In genomic region chr2:207183506-207183905, GRCh38 we compare ENCODE assay signal across 22 cellular contexts. TPM values are rescaled to one million over a fixed set of nuclear protein-coding genes. Genes with fewer than 3 reads are reported as not detected.
DNase-seq lines count a peak whose midpoint lies in the region; ATAC-seq, FAIRE-seq and TF ChIP-seq lines count a peak whose summit lies in the region.
"Had no signal": no experiment of that assay in that cellular context is flagged by ENCODE, and none has a peak within 500 bp of the region (broad histone marks: within the 10 kb centered on the region; RNA-seq: fewer than 3 reads in every experiment).

No MANE protein-coding gene starts in this region.

- no peaks in the 10 kb centered on the region for H3K36me3 ChIP-seq in osteoblast (ENCODE audit: insufficient read depth, low read length)
- H3K36me3 ChIP-seq: BLaER1, MG63 had no signal

- POLR2A ChIA-PET in A549 (lab: Yijun Ruan, JAX) = no interaction called here

- no peaks in the 10 kb centered on the region for H3K27me3 ChIP-seq in osteoblast (ENCODE audit: insufficient read depth, low read length)
- H3K27me3 ChIP-seq: BLaER1, MG63 had no signal

- ATAC-seq in A549 = no peak
- ATAC-seq: K562 had no signal

- no peak overlapping the region for H2AFZ ChIP-seq in osteoblast (ENCODE audit: low read length)

- TF ChIP-seq CTCF in A549 (IDR thresholded peaks at IDR 0.05) = no peak
- TF ChIP-seq CTCF in osteoblast (IDR thresholded peaks at IDR 0.05; ENCODE audit: extremely low read depth, low read depth, low read length) = no peak
- no peak for TF ChIP-seq CTCF in GM13977 (IDR thresholded peaks at IDR 0.05; ENCODE audit: extremely low read depth, insufficient read depth, missing control alignments)

- H3K9me3 ChIP-seq in A549 = no peaks in the 10 kb centered on the region
- H3K9me3 ChIP-seq in osteoblast (ENCODE audit: low read depth, low read length) = no peaks in the 10 kb centered on the region

- no peak for TF ChIP-seq RAD21 in A549 (conservative IDR thresholded peaks at IDR 0.05 in 1 of 2, IDR thresholded peaks at IDR 0.05 in 1 of 2)

- H3K27ac ChIP-seq in A549 = peak overlapping the region in 1 of 2 experiments; percentile 40; a peak in 1 of 6 replicates
- peak overlapping the region; percentile 85 for H3K27ac ChIP-seq in osteoblast (ENCODE audit: low read depth, low read length)
- H3K27ac ChIP-seq: BLaER1, SK-N-MC had no signal

- no peaks in the 10 kb centered on the region for H4K20me1 ChIP-seq in osteoblast (ENCODE audit: insufficient read depth, low read length)
- H4K20me1 ChIP-seq: BLaER1 had no signal

- CTCF ChIA-PET in A549 (lab: Yijun Ruan, JAX) = no interaction called here

- peaks cover 26% of the 10 kb centered on the region for H3K4me1 ChIP-seq in A549
- peaks cover 48% of the 10 kb centered on the region for H3K4me1 ChIP-seq in osteoblast (ENCODE audit: insufficient read depth, low read length)
- H3K4me1 ChIP-seq: BLaER1 had no signal

- no peak for FAIRE-seq in A549 (lab: Jason Lieb, UNC)
- FAIRE-seq: K562 had no signal

- no peak for TF ChIP-seq POLR2A in A549 (IDR thresholded peaks at IDR 0.05; ENCODE audit: low read length)

- in situ Hi-C loops in GM13977 (cut with MboI; ENCODE audit: low pct_unique_long_range_greater_than_20kb, low sequenced_read_pairs, unreplicated experiment) = no loop called here

- DNase-seq in A549 (ENCODE audit: low read depth in 1 of 2, low spot score in 1 of 2) (no peak), NCI-H226 (peak; percentile 28), amniotic epithelial cell (ENCODE audit: low read depth) (peak; percentile 58), osteoblast (ENCODE audit: insufficient read length, low spot score, missing footprints) (no peak), GM13977 (ENCODE audit: low spot score) (no peak), middle frontal gyrus (ENCODE audit: extremely low spot score, low spot score) (no peak)
- DNase-seq in activated T-cell treated with anti-CD3 and anti-CD28 coated beads, Interleukin-2, amount 50 U/mL, for 48 hours = no peak
- DNase-seq: Calu3; CD4-positive, alpha-beta memory T cell; DMS153; MG63; NCI-H1417; NCI-H1694 treated with DMSO at 0.1 percent for 48 hours; NCI-H2081 treated with DMSO at 0.1 percent for 48 hours; NCI-H2171 treated with DMSO at 0.1 percent for 48 hours; NCI-H446 treated with DMSO at 0.1 percent for 48 hours; NCI-H526 treated with DMSO at 0.1 percent for 48 hours; OCI-M1; Right ventricle myocardium superior had no signal

- 0 out of 3 replicates have a peak overlapping the region, but pooled peaks have one; percentile 33 for H3K4me2 ChIP-seq in A549
- H3K4me2 ChIP-seq in osteoblast (ENCODE audit: insufficient read depth, low read length) = peak overlapping the region; percentile 64
- H3K4me2 ChIP-seq: BLaER1 had no signal

- H3K4me3 ChIP-seq in A549 (no peak overlapping the region), osteoblast (ENCODE audit: insufficient read depth, low read length) (no peak overlapping the region)
- H3K4me3 ChIP-seq: BLaER1, K562, MG63, SK-N-MC had no signal

- no peak for TF ChIP-seq EP300 in A549 (IDR thresholded peaks at IDR 0.05)

- H3K79me2 ChIP-seq in osteoblast (ENCODE audit: insufficient read depth, low read length) = no peaks in the 10 kb centered on the region

TF ChIP-seq in A549, 52 proteins besides CTCF, POLR2A, EP300 and RAD21:
- TF ChIP-seq PBX3 (IDR thresholded peaks at IDR 0.05) (no peak), ZFP36 (IDR thresholded peaks at IDR 0.05; ENCODE audit: borderline replicate concordance, partially characterized antibody) (no peak), CHD4 (IDR thresholded peaks at IDR 0.05; ENCODE audit: borderline replicate concordance) (no peak), CBX2 (IDR thresholded peaks at IDR 0.05; ENCODE audit: borderline replicate concordance, low read depth) (no peak), CEBPB (IDR thresholded peaks at IDR 0.05) (no peak), ZSCAN20 (CRISPR knock-in tag; IDR thresholded peaks at IDR 0.05) (no peak), PHF8 (IDR thresholded peaks at IDR 0.05; ENCODE audit: borderline replicate concordance, low read depth) (no peak)

RNA-seq across cellular contexts. Expression of gene KLF7, which starts 17.8 kb away (rescaled TPM):
- 29.8 and 31.5 TPM in 2 replicates for polyA plus RNA-seq in A549 (2011; rRNA removed)
- polyA plus RNA-seq in A549 (2012; cell fraction: cytosol; rRNA removed) = 15.5 and 19.1 TPM in 2 replicates
- 29.5 and 35.8 TPM in 2 replicates for polyA plus RNA-seq in A549 (2012; cell fraction: nucleus; rRNA removed)
- polyA plus RNA-seq in A549 (2017; fragmentation: RNase III; extraction: RNeasy Plus Mini Kit Qiagen cat#74134 plus additional on column Dnase treatment) = 17.2 to 18.0 TPM (median 17.8 TPM) in 3 replicates
- 101 and 114 TPM in 2 replicates for polyA minus RNA-seq in A549 (2011; rRNA and poly(A)+ RNA removed)
- 31.1 and 38.9 TPM in 2 replicates for total RNA-seq in osteoblast

Comparison
In these comparisons a context has a peak if more than half of its experiments do, and no peak if none do; other contexts are left out.
1. DNase-seq: peak in NCI-H226 (single experiment) and amniotic epithelial cell (single experiment); none in A549 (0 of 2), osteoblast (single experiment), GM13977 (single experiment), activated T-cell treated with anti-CD3 and anti-CD28 coated beads, Interleukin-2, amount 50 U/mL, for 48 hours (0 of 2) and middle frontal gyrus (single experiment).